ENCODE assay signal across 9 cellular contexts in genomic region chr3:8658326-8659212, GRCh38. TPM values are rescaled to one million over a fixed set of nuclear protein-coding genes. Genes with fewer than 3 reads are reported as not detected.
DNase-seq lines count a peak whose midpoint lies in the region; ATAC-seq and TF ChIP-seq lines count a peak whose summit lies in the region.
"Had no signal": no experiment of that assay in that cellular context is flagged by ENCODE, and none has a peak within 500 bp of the region (broad histone marks: within the 10 kb centered on the region; RNA-seq: fewer than 3 reads in every experiment).

No MANE protein-coding gene starts in this region.

- H3K36me3 Mint-ChIP-seq in activated CD4-positive, alpha-beta T cell treated with anti-CD3 and anti-CD28 coated beads, Interleukin-2, amount 10 ng/mL, durations not matched to agents 7 days and 5 days (ENCODE audit: low read depth), result no peaks in the 10 kb centered on the region
- no peaks in the 10 kb centered on the region for H3K36me3 Mint-ChIP-seq in activated naive CD4-positive, alpha-beta T cell treated with anti-CD3 and anti-CD28 coated beads, Interleukin-2, amount 50 U/mL, for 72 hours
- H3K36me3 Mint-ChIP-seq: IgD-negative memory B cell had no signal

- peaks cover 12% of the 10 kb centered on the region for H3K4me1 ChIP-seq in mesodermal cell (ENCODE audit: control insufficient read depth, insufficient read depth, low read length, poor library complexity, severe bottlenecking)

- CTCF ChIA-PET in activated CD4-positive, alpha-beta T cell treated with anti-CD3 and anti-CD28 coated beads, Interleukin-2, amount 10 ng/mL, durations not matched to agents 7 days and 5 days (lab: Charles Lee), result no interaction called here

- H3K4me1 Mint-ChIP-seq in activated CD4-positive, alpha-beta T cell treated with anti-CD3 and anti-CD28 coated beads, Interleukin-2, amount 10 ng/mL, durations not matched to agents 7 days and 5 days, result no peaks in the 10 kb centered on the region

- peaks cover 6% of the 10 kb centered on the region for H3K27me3 Mint-ChIP-seq in activated CD4-positive, alpha-beta T cell treated with anti-CD3 and anti-CD28 coated beads, Interleukin-2, amount 10 ng/mL, durations not matched to agents 7 days and 5 days

- TF ChIP-seq CTCF in GM13977 (IDR thresholded peaks at IDR 0.05; ENCODE audit: extremely low read depth, insufficient read depth, missing control alignments), result no peak
- no peak for TF ChIP-seq CTCF in astrocyte of the spinal cord (IDR thresholded peaks at IDR 0.05; ENCODE audit: low read depth, low read length)

- in situ Hi-C loops in GM13977 (cut with MboI; ENCODE audit: low pct_unique_long_range_greater_than_20kb, low sequenced_read_pairs, unreplicated experiment) (no loop called here), astrocyte of the spinal cord (cut with HindIII; ENCODE audit: low sequenced_read_pairs) (no loop called here)

- ATAC-seq in GM21786 (IDR thresholded peaks at IDR 0.05; ENCODE audit: unreplicated experiment), result peak; percentile 89
- no peak for ATAC-seq in activated naive CD4-positive, alpha-beta T cell treated with anti-CD3 and anti-CD28 coated beads, Interleukin-2, amount 50 U/mL, for 72 hours

- H3K27ac ChIP-seq in mesodermal cell (ENCODE audit: low read depth, low read length, severe bottlenecking), result peak overlapping the region; percentile 6

- H3K9me3 ChIP-seq in mesodermal cell (ENCODE audit: control insufficient read depth, low read length), result peaks cover 4% of the 10 kb centered on the region

- H3K4me3 Mint-ChIP-seq in activated CD4-positive, alpha-beta T cell treated with anti-CD3 and anti-CD28 coated beads, Interleukin-2, amount 10 ng/mL, durations not matched to agents 7 days and 5 days, result no peak overlapping the region

- H3K36me3 ChIP-seq in mesodermal cell (ENCODE audit: control insufficient read depth, insufficient read depth, low read length), result no peaks in the 10 kb centered on the region

- H3K9me3 Mint-ChIP-seq in activated CD4-positive, alpha-beta T cell treated with anti-CD3 and anti-CD28 coated beads, Interleukin-2, amount 10 ng/mL, durations not matched to agents 7 days and 5 days, result no peaks in the 10 kb centered on the region
- H3K9me3 Mint-ChIP-seq in activated naive CD4-positive, alpha-beta T cell treated with anti-CD3 and anti-CD28 coated beads, Interleukin-2, amount 50 U/mL, for 72 hours, result no peaks in the 10 kb centered on the region

- DNase-seq in GM13977 (ENCODE audit: low spot score), result peak; percentile 59
- DNase-seq in LHCN-M2 (ENCODE audit: low read depth), result peak; percentile 84
- peak; percentile 89 for DNase-seq in astrocyte of the spinal cord (ENCODE audit: low read depth, low spot score)
- DNase-seq in activated CD4-positive, alpha-beta T cell treated with anti-CD3 and anti-CD28 coated beads, Interleukin-2, amount 10 ng/mL, durations not matched to agents 7 days and 5 days, result no peak
- DNase-seq in activated naive CD4-positive, alpha-beta T cell treated with anti-CD3 and anti-CD28 coated beads, Interleukin-2, amount 50 U/mL, for 72 hours (ENCODE audit: low spot score in 2 of 2), result no peak
- DNase-seq in NCI-H1092 (lab: John Stamatoyannopoulos, UW), result no peak

- POLR2A ChIA-PET in activated CD4-positive, alpha-beta T cell treated with anti-CD3 and anti-CD28 coated beads, Interleukin-2, amount 10 ng/mL, durations not matched to agents 7 days and 5 days (lab: Charles Lee), result no interaction called here

- WGBS in mesodermal cell (ENCODE audit: insufficient coverage in 2 of 2), 2 experiments, result 86 to 89% methylated on average over 7 to 10 of the region's 11 CpGs

- H3K27ac Mint-ChIP-seq in activated CD4-positive, alpha-beta T cell treated with anti-CD3 and anti-CD28 coated beads, Interleukin-2, amount 10 ng/mL, durations not matched to agents 7 days and 5 days, result no peak overlapping the region
- H3K27ac Mint-ChIP-seq in activated naive CD4-positive, alpha-beta T cell treated with anti-CD3 and anti-CD28 coated beads, Interleukin-2, amount 50 U/mL, for 72 hours, result no peak overlapping the region

- no peak overlapping the region for H3K4me3 ChIP-seq in astrocyte of the spinal cord (ENCODE audit: low read depth, low read length)
- no peak overlapping the region for H3K4me3 ChIP-seq in mesodermal cell (ENCODE audit: extremely low read depth, insufficient read depth, low read length, poor library complexity, severe bottlenecking)

RNA-seq across cellular contexts. Expression of gene SSUH2, which starts 14.0 kb away (rescaled TPM):
- 0.11 TPM in 1 of 2 replicates, not detected in the other for total RNA-seq in LHCN-M2 (2014; rRNA removed)
- 0.17 TPM for polyA plus RNA-seq in LHCN-M2 (2012)
- 2.2 TPM for polyA plus RNA-seq in mesodermal cell (2013, experiment 1 of 2)
- polyA plus RNA-seq in mesodermal cell (2013, experiment 2 of 2), result 1.1 TPM
- total RNA-seq in activated CD4-positive, alpha-beta T cell treated with anti-CD3 and anti-CD28 coated beads, Interleukin-2, amount 10 ng/mL, durations not matched to agents 7 days and 5 days, result not detected
- under 1 TPM in 1 of 2 donors, not detected in 1; 0.23 TPM for total RNA-seq in activated naive CD4-positive, alpha-beta T cell treated with anti-CD3 and anti-CD28 coated beads, Interleukin-2, amount 50 U/mL, for 72 hours
- polyA plus RNA-seq: IgD-negative memory B cell had no signal

Comparison
In these comparisons a context has a peak if more than half of its experiments do, and no peak if none do; other contexts are left out.
1. DNase-seq: peak in GM13977 (single experiment), LHCN-M2 (single experiment) and astrocyte of the spinal cord (single experiment); none in activated CD4-positive, alpha-beta T cell treated with anti-CD3 and anti-CD28 coated beads, Interleukin-2, amount 10 ng/mL, durations not matched to agents 7 days and 5 days (single experiment), activated naive CD4-positive, alpha-beta T cell treated with anti-CD3 and anti-CD28 coated beads, Interleukin-2, amount 50 U/mL, for 72 hours (0 of 2) and NCI-H1092 (single experiment).